Comparison of ENCODE assay signal across 37 cellular contexts in genomic region chr16:82384897-82385296, GRCh38.
DNase-seq lines count a peak whose midpoint lies in the region; ATAC-seq, FAIRE-seq and TF ChIP-seq lines count a peak whose summit lies in the region.
"Had no signal": no experiment of that assay in that cellular context is flagged by ENCODE, and none has a peak within 500 bp of the region (broad histone marks: within the 10 kb centered on the region; RNA-seq: fewer than 3 reads in every experiment).

No MANE protein-coding gene starts in this region.

- peaks cover 46% of the 10 kb centered on the region for H3K4me1 Mint-ChIP-seq in nephron
- no peaks in the 10 kb centered on the region for H3K4me1 Mint-ChIP-seq in effector memory CD8-positive, alpha-beta T cell (ENCODE audit: low read depth in 2 of 2)
- H3K4me1 Mint-ChIP-seq: B cell; CD14-positive monocyte; CD4-positive, alpha-beta memory T cell; CD4-positive, CD25-positive, alpha-beta regulatory T cell; CD8-positive, alpha-beta memory T cell had no signal

- CTCF ChIA-PET in SK-N-SH (lab: Yijun Ruan, JAX), result interaction anchor here (1.1 to 2.6 kb wide), 4 partner anchors 17 to 121 kb away, joined by 3 to 11 read pairs (median 5); no protein-coding TSS in a partner anchor
- CTCF ChIA-PET in GM12878 (lab: Yijun Ruan, JAX), result no interaction called here

- in situ Hi-C loops in GM12878 (cut with MboI), result no loop called here

- peaks cover 0 to 10% of the 10 kb centered on the region in 2 experiments; a peak in 2 of 4 replicates for H3K4me1 ChIP-seq in SK-N-SH (ENCODE audit: control insufficient read depth in 1 of 2, insufficient read depth in 2 of 2, low read depth in 1 of 2, low read length in 1 of 2)
- H3K4me1 ChIP-seq in GM12878 (ENCODE audit: control insufficient read depth, insufficient read depth, low read length), result no peaks in the 10 kb centered on the region
- H3K4me1 ChIP-seq: A549, BE2C, Caco-2 had no signal

- H3K27me3 ChIP-seq in SK-N-SH (ENCODE audit: insufficient read depth) (no peaks in the 10 kb centered on the region), GM12878 (replicated peaks in 1 of 2; ENCODE audit: control insufficient read depth in 2 of 2, insufficient read depth in 2 of 2, low read length in 1 of 2) (no peaks in the 10 kb centered on the region; a peak in 1 of 4 replicates)
- H3K27me3 ChIP-seq: BE2C; BLaER1; BLaER1 treated with 17β-estradiol and CSF1 and Interleukin-3, amounts not matched to agents 10 nM and 100 nM had no signal

- no peaks in the 10 kb centered on the region for H3K9me2 ChIP-seq in SK-N-SH

- H3K27ac Mint-ChIP-seq in nephron, result peak overlapping the region in 2 of 3 experiments; percentile 40 to 50
- H3K27ac Mint-ChIP-seq in effector memory CD8-positive, alpha-beta T cell, result no peak overlapping the region
- H3K27ac Mint-ChIP-seq: B cell; CD14-positive monocyte; CD4-positive, alpha-beta memory T cell; CD4-positive, alpha-beta T cell; CD4-positive, CD25-positive, alpha-beta regulatory T cell; CD8-positive, alpha-beta T cell had no signal

- RAD21 ChIA-PET in GM12878 (lab: Charles Lee; ENCODE audit: unreplicated experiment), result no interaction called here

- TF ChIP-seq POLR2A in GM12878 (IDR thresholded peaks at IDR 0.05; ENCODE audit: low read depth, low read length), result no peak

- POLR2A ChIA-PET in SK-N-SH (lab: Yijun Ruan, JAX) (no interaction called here), GM12878 (lab: Charles Lee) (no interaction called here)

- H3K9ac ChIP-seq in SK-N-SH (no peak overlapping the region), GM12878 (ENCODE audit: control insufficient read depth, insufficient read depth, low read length) (no peak overlapping the region)
- H3K9ac ChIP-seq: BLaER1; BLaER1 treated with 17β-estradiol and CSF1 and Interleukin-3, amounts not matched to agents 10 nM and 100 nM had no signal

- intact Hi-C loops in GM12878 (cut with micrococcal nuclease; ENCODE audit: unreplicated experiment), result no loop called here

- TF ChIP-seq RAD21 in SK-N-SH (IDR thresholded peaks at IDR 0.05; ENCODE audit: low read length), result no peak
- TF ChIP-seq RAD21 in GM12878 (IDR thresholded peaks at IDR 0.05; ENCODE audit: insufficient read depth, low read depth, low read length), result no peak

- H3K9me3 Mint-ChIP-seq in nephron, result peaks cover 3% of the 10 kb centered on the region
- H3K9me3 Mint-ChIP-seq in effector memory CD8-positive, alpha-beta T cell, result no peaks in the 10 kb centered on the region
- H3K9me3 Mint-ChIP-seq: CD4-positive, alpha-beta T cell had no signal

- peaks cover 19% of the 10 kb centered on the region for H3K27me3 Mint-ChIP-seq in nephron (ENCODE audit: low read depth)
- H3K27me3 Mint-ChIP-seq in effector memory CD8-positive, alpha-beta T cell, result peaks cover 0 to 13% of the 10 kb centered on the region in 2 donors
- H3K27me3 Mint-ChIP-seq: CD4-positive, alpha-beta T cell; CD4-positive, CD25-positive, alpha-beta regulatory T cell had no signal

- WGBS in SK-N-SH (ENCODE audit: low lambda C conversion rate), result 0% methylated on average over 2 of the region's 2 CpGs
- WGBS in GM12878 (ENCODE audit: insufficient coverage, insufficient replicate concordance, low lambda C conversion rate, missing lambda C conversion rate), result 43% methylated on average over 2 of the region's 2 CpGs

- H3K27ac ChIP-seq in SK-N-SH (ENCODE audit: low read depth in 2 of 2, low read length in 1 of 2), result no peak overlapping the region
- no peak overlapping the region for H3K27ac ChIP-seq in GM12878 (ENCODE audit: control insufficient read depth, insufficient read depth)
- H3K27ac ChIP-seq in coronary artery, result no peak overlapping the region
- H3K27ac ChIP-seq: 22Rv1; A549; BLaER1; BLaER1 treated with 17β-estradiol and CSF1 and Interleukin-3, amounts not matched to agents 10 nM and 100 nM; C4-2B had no signal

- H3K4me2 ChIP-seq in SK-N-SH, result no peak overlapping the region
- no peak overlapping the region for H3K4me2 ChIP-seq in GM12878 (ENCODE audit: control insufficient read depth, insufficient read depth)
- H3K4me2 ChIP-seq: A549, BLaER1 had no signal

- no peak overlapping the region for H2AFZ ChIP-seq in SK-N-SH (ENCODE audit: low read depth)
- no peak overlapping the region for H2AFZ ChIP-seq in GM12878 (ENCODE audit: control insufficient read depth, low read depth, low read length)

- no peak for FAIRE-seq in GM12878 (lab: Jason Lieb, UNC)
- FAIRE-seq: A204.1, A549, D721Med had no signal

- H3K36me3 ChIP-seq in SK-N-SH (replicated peaks in 1 of 2; ENCODE audit: control insufficient read depth in 1 of 2, insufficient read depth in 2 of 2, low read length in 1 of 2) (no peaks in the 10 kb centered on the region), GM12878 (ENCODE audit: control insufficient read depth in 2 of 2, insufficient read depth in 2 of 2, low read length in 1 of 2) (no peaks in the 10 kb centered on the region)
- H3K36me3 ChIP-seq: BE2C; BLaER1; BLaER1 treated with 17β-estradiol and CSF1 and Interleukin-3, amounts not matched to agents 10 nM and 100 nM had no signal

- H3K9me3 ChIP-seq in SK-N-SH, result no peaks in the 10 kb centered on the region
- no peaks in the 10 kb centered on the region for H3K9me3 ChIP-seq in GM12878 (replicated peaks; ENCODE audit: control insufficient read depth, insufficient read depth, low read length)
- H3K9me3 ChIP-seq: A549, BE2C, BLaER1 had no signal

- DNase-seq in SK-N-SH, result peak; percentile 57
- no peak for DNase-seq in GM12878 (ENCODE audit: low read depth, low spot score)
- DNase-seq in left kidney (ENCODE audit: low read depth, low spot score), result peak; percentile 57
- no peak for DNase-seq in effector memory CD8-positive, alpha-beta T cell
- DNase-seq in HUDEP-2 (lab: John Stamatoyannopoulos, UW; ENCODE audit: unreplicated experiment in 76 of 76), result no peak
- DNase-seq in coronary artery (ENCODE audit: low spot score), result no peak
- DNase-seq: 8988T; ACHN; AML-193; BE2C; C1 segment of cervical spinal cord; Caco-2; Calu3; CD4-positive, alpha-beta memory T cell; CD4-positive, alpha-beta T cell; CD4-positive, CD25-positive, alpha-beta regulatory T cell; CD8-positive, alpha-beta memory T cell; CD8-positive, alpha-beta T cell; COR-L47; DMS 273 treated with DMSO at 0.1 percent for 48 hours; DMS153; DMS53; DMS79; DMS79 treated with DMSO at 0.1 percent for 48 hours; DND-41; EL had no signal

- no peaks in the 10 kb centered on the region for H4K20me1 ChIP-seq in SK-N-SH (ENCODE audit: insufficient read depth)
- no peaks in the 10 kb centered on the region for H4K20me1 ChIP-seq in GM12878 (ENCODE audit: control insufficient read depth, insufficient read depth)
- H4K20me1 ChIP-seq: BLaER1; BLaER1 treated with 17β-estradiol and CSF1 and Interleukin-3, amounts not matched to agents 10 nM and 100 nM had no signal

- BruUV-seq in GM12878 (replicated peaks; lab: Mats Ljungman, UMichigan), result no TSS peak

- TF ChIP-seq EP300 in SK-N-SH (IDR thresholded peaks at IDR 0.05; ENCODE audit: borderline replicate concordance in 1 of 2, low read depth in 1 of 2, low read length in 1 of 2) (peak in 1 of 2 experiments; percentile 85; a peak in 2 of 4 replicates), GM12878 (IDR thresholded peaks at IDR 0.05; ENCODE audit: borderline replicate concordance in 1 of 2, control insufficient read depth in 1 of 2, low read depth in 2 of 2, low read length in 2 of 2) (no peak)

- ATAC-seq in SK-N-SH treated with all-trans-retinoic acid at 6 μM for 48 hours, result no peak
- peak; percentile 14; the same call in 1 of the 3 replicates for ATAC-seq in GM12878
- no peak for ATAC-seq in effector memory CD8-positive, alpha-beta T cell (replicated peaks)
- ATAC-seq: A549; CD8-positive, alpha-beta T cell had no signal

- no peaks in the 10 kb centered on the region for H3K36me3 Mint-ChIP-seq in nephron (ENCODE audit: low read depth)
- no peaks in the 10 kb centered on the region for H3K36me3 Mint-ChIP-seq in effector memory CD8-positive, alpha-beta T cell (ENCODE audit: insufficient read depth)
- H3K36me3 Mint-ChIP-seq: CD14-positive monocyte; CD4-positive, alpha-beta memory T cell; CD4-positive, CD25-positive, alpha-beta regulatory T cell; CD8-positive, alpha-beta memory T cell; CD8-positive, alpha-beta T cell had no signal

- H3K4me3 ChIP-seq in SK-N-SH (ENCODE audit: low read depth in 2 of 2, low read length in 1 of 2) (no peak overlapping the region), GM12878 (no peak overlapping the region), coronary artery (no peak overlapping the region)
- H3K4me3 ChIP-seq: A549; BLaER1; BLaER1 treated with 17β-estradiol and CSF1 and Interleukin-3, amounts not matched to agents 10 nM and 100 nM had no signal

- H3F3A ChIP-seq in SK-N-SH (replicated peaks; ENCODE audit: insufficient read depth), result no peaks in the 10 kb centered on the region

- H3K4me3 Mint-ChIP-seq in nephron, result no peak overlapping the region
- H3K4me3 Mint-ChIP-seq in effector memory CD8-positive, alpha-beta T cell, result no peak overlapping the region
- H3K4me3 Mint-ChIP-seq: B cell; CD14-positive monocyte; CD4-positive, alpha-beta memory T cell; CD4-positive, alpha-beta T cell; CD4-positive, CD25-positive, alpha-beta regulatory T cell; CD8-positive, alpha-beta memory T cell; CD8-positive, alpha-beta T cell had no signal

- SMC1A ChIA-PET in GM12878 (lab: Charles Lee; ENCODE audit: uncharacterized antibody, unreplicated experiment), result interaction anchor here (0.7 kb wide), 1 partner anchor 17 kb away, joined by 3 read pairs; no protein-coding TSS in a partner anchor

- H3K79me2 ChIP-seq in SK-N-SH (ENCODE audit: insufficient read depth) (no peaks in the 10 kb centered on the region), GM12878 (ENCODE audit: control insufficient read depth, insufficient read depth, low read length) (no peaks in the 10 kb centered on the region)

- TF ChIP-seq CTCF in SK-N-SH (IDR thresholded peaks at IDR 0.05) (no peak), GM12878 (IDR thresholded peaks at IDR 0.05 in 2 of 3, conservative IDR thresholded peaks at IDR 0.05 in 1 of 3; ENCODE audit: control insufficient read depth in 2 of 3, extremely low read depth in 1 of 3, insufficient read depth in 1 of 3, low read depth in 3 of 3, low read length in 3 of 3) (no peak), nephron (IDR thresholded peaks at IDR 0.05; ENCODE audit: unreplicated experiment in 3 of 3) (no peak), coronary artery (IDR thresholded peaks at IDR 0.05) (no peak)

TF ChIP-seq in SK-N-SH, 30 proteins besides CTCF, POLR2A, EP300 and RAD21 (continues in another document):
- TF ChIP-seq NRF1 (IDR thresholded peaks at IDR 0.05; ENCODE audit: low read depth, low read length) (no peak), MEF2A (IDR thresholded peaks at IDR 0.05; ENCODE audit: borderline replicate concordance, low read depth) (no peak), NFIC (IDR thresholded peaks at IDR 0.05; ENCODE audit: borderline replicate concordance) (no peak)

TF ChIP-seq in SK-N-SH treated with all-trans-retinoic acid at 6 μM for 48 hours, 23 proteins besides CTCF, POLR2A, EP300 and RAD21 (continues in another document):
- TF ChIP-seq ARNTL (CRISPR knock-in tag; IDR thresholded peaks at IDR 0.05; ENCODE audit: borderline replicate concordance, low read depth) (no peak), TOX (CRISPR knock-in tag; IDR thresholded peaks at IDR 0.05; ENCODE audit: borderline replicate concordance) (no peak)

TF ChIP-seq in GM12878, 131 proteins besides CTCF, POLR2A, EP300 and RAD21 (continues in another document):
- TF ChIP-seq FOXK2 (IDR thresholded peaks at IDR 0.05) (no peak), BHLHE40 (IDR thresholded peaks at IDR 0.05; ENCODE audit: borderline replicate concordance in 1 of 2, low read depth in 2 of 2, low read length in 1 of 2) (no peak), CBX3 (IDR thresholded peaks at IDR 0.05; ENCODE audit: borderline replicate concordance, low read depth) (no peak)

Comparison
In these comparisons a context has a peak if more than half of its experiments do, and no peak if none do; other contexts are left out.
1. DNase-seq: peak in SK-N-SH (single experiment) and left kidney (single experiment); none in GM12878 (single experiment), effector memory CD8-positive, alpha-beta T cell (0 of 3), HUDEP-2 (0 of 76) and coronary artery (single experiment).
2. H3K27ac Mint-ChIP-seq: peak in nephron (2 of 3); none in effector memory CD8-positive, alpha-beta T cell (0 of 2).
3. Of the 26 proteins assayed by ChIP-seq in both GM12878 and SK-N-SH: peak only in GM12878: none; only in SK-N-SH: CHD2 and RCOR1; in both: none; in neither: 23; mixed calls (peak in some experiments, not most) for 1.